In genomic region chr1:66752000-66752592, GRCh38 we compare ENCODE assay signal across 7 cellular contexts. TPM values are rescaled to one million over a fixed set of nuclear protein-coding genes. Genes with fewer than 3 reads are reported as not detected.
DNase-seq lines count a peak whose midpoint lies in the region; ATAC-seq and TF ChIP-seq lines count a peak whose summit lies in the region.

DYNLT5 (plus strand) TSS chr1:66752459; CDS start chr1:66754659, 2,200 bp downstream.

- H3K9me3 Mint-ChIP-seq in Caco-2 (ENCODE audit: unreplicated experiment): no peaks in the 10 kb centered on the region

- peak within 1 kb of the TSS; percentile 58 for H3K27ac ChIP-seq in mesodermal cell (ENCODE audit: low read depth, low read length, severe bottlenecking)
- H3K27ac ChIP-seq in tibial artery: no peak within 1 kb of the TSS

- H3K36me3 ChIP-seq in mesodermal cell (ENCODE audit: control insufficient read depth, insufficient read depth, low read length) (no peaks in the 10 kb centered on the region), tibial artery (no peaks in the 10 kb centered on the region), Caco-2 (ENCODE audit: control insufficient read depth, insufficient read depth, low read length) (no peaks in the 10 kb centered on the region)

- peaks cover 7% of the 10 kb centered on the region for H3K4me1 ChIP-seq in mesodermal cell (ENCODE audit: control insufficient read depth, insufficient read depth, low read length, poor library complexity, severe bottlenecking)
- peaks cover 0 to 13% (median 9%) of the 10 kb centered on the region in 4 donors for H3K4me1 ChIP-seq in tibial artery
- no peaks in the 10 kb centered on the region for H3K4me1 ChIP-seq in Caco-2

- H3K27ac Mint-ChIP-seq in Caco-2 (ENCODE audit: unreplicated experiment): no peak within 1 kb of the TSS

- no peak for TF ChIP-seq POLR2A in erythroblast (IDR thresholded peaks at IDR 0.05; ENCODE audit: low read length)

- H3K27me3 ChIP-seq in tibial artery (no peaks in the 10 kb centered on the region), Caco-2 (replicated peaks; ENCODE audit: control insufficient read depth, insufficient read depth, low read length) (no peaks in the 10 kb centered on the region)

- TF ChIP-seq CTCF in GM20000 (IDR thresholded peaks at IDR 0.05; ENCODE audit: extremely low read depth, missing control alignments) (no peak), tibial artery (IDR thresholded peaks at IDR 0.05) (no peak), Caco-2 (IDR thresholded peaks at IDR 0.05; ENCODE audit: insufficient read depth in 1 of 2, low read depth in 1 of 2, low read length in 1 of 2, severe bottlenecking in 1 of 2, unreplicated experiment in 1 of 2) (no peak)

- H3K4me1 Mint-ChIP-seq in Caco-2 (ENCODE audit: low read depth, unreplicated experiment): no peaks in the 10 kb centered on the region

- WGBS in mesodermal cell (ENCODE audit: insufficient coverage in 2 of 2), 2 experiments: 8% methylated on average over 21 to 28 of the region's 35 CpGs

- POLR2A ChIA-PET in Caco-2 (lab: Charles Lee): no interaction called here

- ATAC-seq in GM19328 (IDR thresholded peaks at IDR 0.05; ENCODE audit: unreplicated experiment): no peak

- no TSS peak for BruUV-seq in Caco-2 (replicated peaks; lab: Mats Ljungman, UMichigan)

- no peaks in the 10 kb centered on the region for H3K36me3 Mint-ChIP-seq in Caco-2 (ENCODE audit: insufficient read depth, unreplicated experiment)

- no peak within 1 kb of the TSS for H3K4me3 Mint-ChIP-seq in Caco-2 (ENCODE audit: unreplicated experiment)

- H3K9me3 ChIP-seq in mesodermal cell (ENCODE audit: control insufficient read depth, low read length): no peaks in the 10 kb centered on the region
- H3K9me3 ChIP-seq in tibial artery: no peaks in the 10 kb centered on the region
- no peaks in the 10 kb centered on the region for H3K9me3 ChIP-seq in Caco-2

- peaks cover 12% of the 10 kb centered on the region for H3K27me3 Mint-ChIP-seq in Caco-2 (ENCODE audit: insufficient read depth, unreplicated experiment)

- intact Hi-C loops in tibial artery (cut with DNase I; ENCODE audit: low total_unique reads): no loop called here
- intact Hi-C loops in Caco-2 (cut with micrococcal nuclease; ENCODE audit: unreplicated experiment): no loop called here

- DNase-seq in GM20000 (ENCODE audit: low spot score) (peak; percentile 38), SKM-1 treated with dmso at 0.1 percent for 144 hours (lab: John Stamatoyannopoulos, UW; ENCODE audit: unreplicated experiment) (peak; percentile 69), erythroblast (lab: John Stamatoyannopoulos, UW) (peak; percentile 55 to 63), tibial artery (peak; percentile 44 to 72), Caco-2 (no peak)

- H3K4me3 ChIP-seq in mesodermal cell (ENCODE audit: extremely low read depth, insufficient read depth, low read length, poor library complexity, severe bottlenecking): peak within 1 kb of the TSS; percentile 30
- peak within 1 kb of the TSS; percentile 43 to 49 for H3K4me3 ChIP-seq in tibial artery
- no peak within 1 kb of the TSS for H3K4me3 ChIP-seq in Caco-2 (ENCODE audit: low read depth, low read length)

- CTCF ChIA-PET in Caco-2 (lab: Charles Lee): no interaction called here

RNA-seq across cellular contexts. Expression of gene DYNLT5, which starts in this region (rescaled TPM):
- 6.0 TPM for polyA plus RNA-seq in mesodermal cell (2013, experiment 1 of 2)
- 5.2 TPM for polyA plus RNA-seq in mesodermal cell (2013, experiment 2 of 2)
- total RNA-seq in Caco-2 (2022): not detected in 2 replicates

Comparison
In these comparisons a context has a peak if more than half of its experiments do, and no peak if none do; other contexts are left out.
1. DNase-seq: peak in GM20000 (single experiment), SKM-1 treated with dmso at 0.1 percent for 144 hours (single experiment), erythroblast (2 of 2) and tibial artery (2 of 2); none in Caco-2 (0 of 2).